In the genomic region with DNA sequence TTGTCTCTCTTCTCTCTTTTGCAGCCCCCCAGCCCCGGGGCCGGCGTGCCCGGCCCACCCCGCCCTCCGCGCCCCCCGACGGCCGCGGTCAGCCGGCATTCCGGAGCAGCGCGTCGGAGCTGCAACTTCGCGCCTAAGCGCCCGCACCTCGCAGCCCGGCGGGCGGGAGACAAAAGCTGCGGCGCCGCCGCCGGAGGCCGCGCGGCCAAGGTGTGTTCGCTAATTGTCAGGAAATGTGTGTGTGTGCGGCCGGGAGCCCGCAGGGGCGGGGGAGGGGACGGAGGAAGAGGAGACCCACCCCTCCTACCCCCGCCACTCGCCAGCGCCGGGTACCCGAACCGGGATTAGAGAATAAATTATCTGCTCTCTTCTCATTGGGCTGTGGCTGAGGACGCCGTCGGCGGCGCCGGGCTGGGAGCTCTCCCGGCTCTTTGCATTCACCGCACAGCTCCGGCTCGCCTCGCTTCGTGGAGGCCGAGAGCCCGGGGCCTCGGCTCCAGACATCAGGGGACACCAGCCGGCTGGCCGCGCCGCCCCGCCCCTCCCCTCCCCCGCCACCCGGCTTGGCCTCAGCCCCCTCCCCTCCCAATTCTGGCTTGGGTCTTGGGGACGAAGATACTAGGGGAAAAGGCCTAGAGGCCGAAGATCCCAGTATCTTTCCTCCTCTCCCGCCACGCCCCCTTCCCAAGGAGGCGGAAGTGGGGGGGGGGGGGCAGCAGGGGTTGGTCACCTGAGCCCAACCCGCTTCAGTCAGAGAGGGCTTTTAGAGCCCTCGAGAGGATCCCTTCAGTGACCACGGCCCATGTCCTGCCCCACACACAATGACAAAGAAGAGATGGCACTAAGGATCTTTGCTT, we compare ENCODE assay signal across 8 cellular contexts. TPM values are rescaled to one million over a fixed set of nuclear protein-coding genes. Genes with fewer than 3 reads are reported as not detected.
DNase-seq lines count a peak whose midpoint lies in the region; ATAC-seq and TF ChIP-seq lines count a peak whose summit lies in the region.

No MANE protein-coding gene starts in this region.

- DNase-seq in COR-L47 (lab: John Stamatoyannopoulos, UW) (peak; percentile 38), NCI-H1417 treated with DMSO at 0.1 percent for 48 hours (lab: John Stamatoyannopoulos, UW) (peak; percentile 55), mucosa of descending colon (peak in 1 of 3 donors; percentile 46), amniotic stem cell (lab: John Stamatoyannopoulos, UW) (no peak), HUDEP-2 (lab: John Stamatoyannopoulos, UW; ENCODE audit: unreplicated experiment in 76 of 76) (no peak), DMS114 treated with DMSO at 0.1 percent for 48 hours (lab: John Stamatoyannopoulos, UW; ENCODE audit: unreplicated experiment) (no peak)
- no peak for DNase-seq in activated naive CD4-positive, alpha-beta T cell treated with anti-CD3 and anti-CD28 coated beads, Interleukin-2, amount 50 U/mL, for 72 hours (ENCODE audit: low spot score in 2 of 2)

- H3K4me3 ChIP-seq in mucosa of descending colon, result no peak overlapping the region

- H3K27ac Mint-ChIP-seq in activated naive CD4-positive, alpha-beta T cell treated with anti-CD3 and anti-CD28 coated beads, Interleukin-2, amount 50 U/mL, for 72 hours, result no peak overlapping the region

- H3K4me1 ChIP-seq in mucosa of descending colon (ENCODE audit: low read depth), result peaks cover 15% of the 10 kb centered on the region

- H3K36me3 ChIP-seq in mucosa of descending colon (ENCODE audit: low read depth), result no peaks in the 10 kb centered on the region

- H3K9me3 Mint-ChIP-seq in activated naive CD4-positive, alpha-beta T cell treated with anti-CD3 and anti-CD28 coated beads, Interleukin-2, amount 50 U/mL, for 72 hours, result no peaks in the 10 kb centered on the region

- no peaks in the 10 kb centered on the region for H3K9me3 ChIP-seq in mucosa of descending colon

- no peak for TF ChIP-seq CTCF in mucosa of descending colon (IDR thresholded peaks at IDR 0.05)

- intact Hi-C loops in mucosa of descending colon (cut with DNase I, micrococcal nuclease), result no loop called here

- peaks cover 0 to 8% of the 10 kb centered on the region in 2 donors for H3K36me3 Mint-ChIP-seq in activated naive CD4-positive, alpha-beta T cell treated with anti-CD3 and anti-CD28 coated beads, Interleukin-2, amount 50 U/mL, for 72 hours

- peak; percentile 26 to 46 for ATAC-seq in activated naive CD4-positive, alpha-beta T cell treated with anti-CD3 and anti-CD28 coated beads, Interleukin-2, amount 50 U/mL, for 72 hours
- peak; percentile 52 for ATAC-seq in mucosa of descending colon
- no peak for ATAC-seq in HG03378 (IDR thresholded peaks at IDR 0.05; ENCODE audit: unreplicated experiment)

RNA-seq across cellular contexts. Expression of a gene that starts 1.3 kb away (rescaled TPM):
- total RNA-seq in activated naive CD4-positive, alpha-beta T cell treated with anti-CD3 and anti-CD28 coated beads, Interleukin-2, amount 50 U/mL, for 72 hours, result under 1 TPM; 0.14 to 0.62 TPM
- under 1 TPM; 0.14 to 0.46 (median 0.19) TPM for total RNA-seq in mucosa of descending colon

RNA-seq across cellular contexts. Expression of a gene that starts 35.2 kb away (rescaled TPM):
- total RNA-seq in activated naive CD4-positive, alpha-beta T cell treated with anti-CD3 and anti-CD28 coated beads, Interleukin-2, amount 50 U/mL, for 72 hours, result 1 to 10 TPM in 1 of 2 donors, not detected in 1; 1.4 TPM
- not detected for total RNA-seq in mucosa of descending colon

RNA-seq across cellular contexts. Expression of a gene that starts 47.4 kb away (rescaled TPM):
- 1 to 10 TPM; 5.9 to 7.9 TPM for total RNA-seq in activated naive CD4-positive, alpha-beta T cell treated with anti-CD3 and anti-CD28 coated beads, Interleukin-2, amount 50 U/mL, for 72 hours
- 10 to 100 TPM; 32.1 to 41.2 (median 37.0) TPM for total RNA-seq in mucosa of descending colon

Comparison
In these comparisons a context has a peak if more than half of its experiments do, and no peak if none do; other contexts are left out.
1. DNase-seq: peak in COR-L47 (single experiment) and NCI-H1417 treated with DMSO at 0.1 percent for 48 hours (single experiment); none in activated naive CD4-positive, alpha-beta T cell treated with anti-CD3 and anti-CD28 coated beads, Interleukin-2, amount 50 U/mL, for 72 hours (0 of 2), amniotic stem cell (single experiment), HUDEP-2 (0 of 76) and DMS114 treated with DMSO at 0.1 percent for 48 hours (single experiment).